Comparison of ENCODE assay signal across 8 cellular contexts in the genomic region with DNA sequence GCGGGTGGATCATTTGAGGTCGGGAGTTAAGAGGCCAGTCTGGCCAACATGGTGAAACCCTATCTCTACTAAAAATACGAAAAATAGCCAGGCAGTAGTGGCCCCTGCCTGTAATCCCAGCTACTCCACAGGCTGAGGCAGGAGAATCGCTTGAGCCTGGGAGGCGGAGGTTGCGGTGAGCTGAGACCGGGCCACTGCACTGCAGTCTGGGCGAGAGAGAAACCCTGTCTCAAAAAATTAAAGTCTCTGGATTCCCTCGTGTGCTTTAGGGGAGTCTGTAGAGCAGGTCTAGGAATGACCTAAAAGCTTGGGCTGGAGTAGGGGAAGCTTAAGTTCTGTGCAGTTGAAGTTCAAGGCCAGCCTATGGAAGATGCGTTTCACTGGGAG. TPM values are rescaled to one million over a fixed set of nuclear protein-coding genes. Genes with fewer than 3 reads are reported as not detected.
DNase-seq lines count a peak whose midpoint lies in the region; ATAC-seq and TF ChIP-seq lines count a peak whose summit lies in the region.

No MANE protein-coding gene starts in this region.

- H3K4me3 Mint-ChIP-seq in activated T-cell treated with anti-CD3 and anti-CD28 coated beads, Interleukin-2, amount 50 U/mL, for 4 hours, result peak overlapping the region; percentile 96

- in situ Hi-C loops in astrocyte of the cerebellum (cut with HindIII; ENCODE audit: low sequenced_read_pairs), result no loop called here

- no peaks in the 10 kb centered on the region for H3K27me3 Mint-ChIP-seq in activated T-cell treated with anti-CD3 and anti-CD28 coated beads, Interleukin-2, amount 50 U/mL, for 4 hours (ENCODE audit: low read depth)

- WGBS in right lobe of liver (ENCODE audit: insufficient coverage, low coverage, low lambda C conversion rate, missing lambda C conversion rate), result 42% methylated on average over 3 of the region's 10 CpGs

- H3K9me3 Mint-ChIP-seq in activated T-cell treated with anti-CD3 and anti-CD28 coated beads, Interleukin-2, amount 50 U/mL, for 4 hours, result no peaks in the 10 kb centered on the region

- H3K9me3 ChIP-seq in right lobe of liver, result no peaks in the 10 kb centered on the region
- no peaks in the 10 kb centered on the region for H3K9me3 ChIP-seq in tibial artery

- no peak for TF ChIP-seq POLR2A in right lobe of liver (IDR thresholded peaks at IDR 0.05)

- peak overlapping the region in 2 of 3 donors; percentile 57 to 68 for H3K27ac ChIP-seq in right lobe of liver
- H3K27ac ChIP-seq in tibial artery, result peak overlapping the region; percentile 98 to 99

- DNase-seq in activated T-cell treated with anti-CD3 and anti-CD28 coated beads, Interleukin-2, amount 50 U/mL, for 4 hours, result no peak
- no peak for DNase-seq in activated T-cell treated with anti-CD3 and anti-CD28 coated beads, Interleukin-2, amount 50 U/mL, for 1 hour
- DNase-seq in astrocyte of the cerebellum (ENCODE audit: low read depth) (no peak), right lobe of liver (peak in 1 of 3 donors; percentile 35), tibial artery (peak in 1 of 2 donors; percentile 51), UCSD-AML1 (lab: John Stamatoyannopoulos, UW; ENCODE audit: unreplicated experiment) (no peak), foreskin melanocyte (no peak)
- no peak for DNase-seq in stimulated activated CD8-positive, alpha-beta memory T cell treated with anti-CD3 and anti-CD28 coated beads, Interleukin-4, amount 100 ng/mL, for 48 hours

- intact Hi-C loops in right lobe of liver (cut with DNase I), result no loop called here
- intact Hi-C loops in tibial artery (cut with DNase I; ENCODE audit: low total_unique reads), result loop anchor here (2.0 to 5.0 kb wide), 2 partner anchors 13 to 43 kb away; partner anchors contain the start of genes FOXM1 and RHNO1

- H3K27me3 ChIP-seq in right lobe of liver (no peaks in the 10 kb centered on the region), tibial artery (no peaks in the 10 kb centered on the region)

- H3K4me1 ChIP-seq in right lobe of liver (no peaks in the 10 kb centered on the region), tibial artery (peaks cover 0 to 39% (median 20%) of the 10 kb centered on the region in 4 donors)

- H3K36me3 Mint-ChIP-seq in activated T-cell treated with anti-CD3 and anti-CD28 coated beads, Interleukin-2, amount 50 U/mL, for 4 hours (ENCODE audit: insufficient read depth), result peaks cover 5% of the 10 kb centered on the region

- no peak for ATAC-seq in activated T-cell treated with anti-CD3 and anti-CD28 coated beads, Interleukin-2, amount 50 U/mL, for 4 hours
- ATAC-seq in right lobe of liver, result no peak

- H3K4me1 Mint-ChIP-seq in activated T-cell treated with anti-CD3 and anti-CD28 coated beads, Interleukin-2, amount 50 U/mL, for 4 hours (ENCODE audit: low read depth), result peaks cover 27% of the 10 kb centered on the region

- no peaks in the 10 kb centered on the region for H3K36me3 ChIP-seq in right lobe of liver
- peaks cover 0 to 6% (median 0%) of the 10 kb centered on the region in 3 donors for H3K36me3 ChIP-seq in tibial artery

- H3K4me3 ChIP-seq in astrocyte of the cerebellum (ENCODE audit: low read depth, low read length) (peak overlapping the region; percentile 79), right lobe of liver (peak overlapping the region; percentile 72 to 97 (median 95)), tibial artery (peak overlapping the region; percentile 91 to 93)

- TF ChIP-seq CTCF in astrocyte of the cerebellum (IDR thresholded peaks at IDR 0.05; ENCODE audit: low read depth, low read length, missing control alignments), result no peak
- no peak for TF ChIP-seq CTCF in right lobe of liver (IDR thresholded peaks at IDR 0.05)
- no peak for TF ChIP-seq CTCF in tibial artery (IDR thresholded peaks at IDR 0.05)

RNA-seq across cellular contexts. Expression of gene TULP3, which starts 0.7 kb away (rescaled TPM):
- 1 to 10 TPM; 7.0 to 8.6 (median 7.4) TPM for total RNA-seq in activated T-cell treated with anti-CD3 and anti-CD28 coated beads, Interleukin-2, amount 50 U/mL, for 4 hours
- 10 to 100 TPM in 1 of 6 experiments, 1 to 10 TPM in 5; 2.4 to 12.6 (median 5.4) TPM for total RNA-seq in right lobe of liver

RNA-seq across cellular contexts. Expression of gene RHNO1, which starts 13.0 kb away (rescaled TPM):
- 10 to 100 TPM; 20.1 to 22.6 (median 20.3) TPM for total RNA-seq in activated T-cell treated with anti-CD3 and anti-CD28 coated beads, Interleukin-2, amount 50 U/mL, for 4 hours
- 1 to 10 TPM; 1.2 to 5.9 (median 3.5) TPM for total RNA-seq in right lobe of liver

RNA-seq across cellular contexts. Expression of gene FOXM1, which starts 13.0 kb away (rescaled TPM):
- 10 to 100 TPM in 1 of 3 donors, 1 to 10 TPM in 2; 9.1 to 12.8 (median 9.3) TPM for total RNA-seq in activated T-cell treated with anti-CD3 and anti-CD28 coated beads, Interleukin-2, amount 50 U/mL, for 4 hours
- 1 to 10 TPM in 4 of 6 experiments, under 1 TPM in 2; 0.24 to 2.6 (median 1.8) TPM for total RNA-seq in right lobe of liver

RNA-seq across cellular contexts. Expression of gene TEX52, which starts 33.2 kb away (rescaled TPM):
- not detected for total RNA-seq in activated T-cell treated with anti-CD3 and anti-CD28 coated beads, Interleukin-2, amount 50 U/mL, for 4 hours
- total RNA-seq in right lobe of liver, result not detected

RNA-seq across cellular contexts. Expression of gene NRIP2, which starts 55.2 kb away (rescaled TPM):
- total RNA-seq in activated T-cell treated with anti-CD3 and anti-CD28 coated beads, Interleukin-2, amount 50 U/mL, for 4 hours, result not detected
- total RNA-seq in right lobe of liver, result under 1 TPM; 0.12 to 0.29 (median 0.20) TPM
